In the genomic region with DNA sequence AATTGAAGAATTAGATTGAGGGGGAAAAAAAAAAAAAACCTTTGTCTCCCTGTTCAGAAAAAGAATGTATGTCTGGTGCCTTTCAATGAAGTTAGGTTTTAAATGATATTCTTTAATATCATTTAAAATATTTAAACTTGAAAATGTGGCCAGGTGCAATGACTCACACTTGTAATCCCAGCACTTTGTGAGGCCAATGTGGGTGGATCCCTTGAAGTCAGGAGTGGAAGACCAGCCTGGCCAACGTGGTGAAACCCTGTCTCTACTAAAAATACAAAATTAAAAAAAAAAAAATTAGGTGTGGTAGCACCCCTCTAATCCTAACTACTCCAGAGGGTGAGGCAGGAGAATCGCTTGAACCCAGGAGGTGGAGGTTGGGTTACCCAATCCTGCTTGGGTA, we compare ENCODE assay signal across 19 cellular contexts.
A peak's percentile ranks its signal among the peaks of the same experiment; 100 is the strongest.
DNase-seq lines count a peak whose midpoint lies in the region; ATAC-seq and TF ChIP-seq lines count a peak whose summit lies in the region.
"Had no signal": no experiment of that assay in that cellular context is flagged by ENCODE, and none has a peak within 500 bp of the region (broad histone marks: within the 10 kb centered on the region; RNA-seq: fewer than 3 reads in every experiment).

No MANE protein-coding gene starts in this region.

- H3K36me3 Mint-ChIP-seq in MCF 10A (ENCODE audit: insufficient read depth, unreplicated experiment): no peaks in the 10 kb centered on the region
- H3K36me3 Mint-ChIP-seq: CD4-positive, CD25-positive, alpha-beta regulatory T cell had no signal

- H3K9me3 ChIP-seq in breast epithelium: no peaks in the 10 kb centered on the region
- H3K9me3 ChIP-seq: BE2C had no signal

- DNase-seq in MCF 10A (ENCODE audit: unreplicated experiment): peak; percentile 59
- no peak for DNase-seq in breast epithelium (ENCODE audit: low spot score in 2 of 2)
- peak; percentile 25 for DNase-seq in RPMI7951 (ENCODE audit: low read depth)
- DNase-seq in glomerular visceral epithelial cell (ENCODE audit: extremely low spot score): peak; percentile 41
- no peak for DNase-seq in NCI-H2227 (lab: John Stamatoyannopoulos, UW; ENCODE audit: unreplicated experiment)
- DNase-seq in NCI-H146 treated with DMSO at 0.1 percent for 48 hours (lab: John Stamatoyannopoulos, UW; ENCODE audit: unreplicated experiment): no peak
- no peak for DNase-seq in ecto neural progenitor cell (ENCODE audit: low spot score)
- DNase-seq: BE2C; CD4-positive, CD25-positive, alpha-beta regulatory T cell; COR-L47; EL; KG1; NCI-H1048; NCI-H1436; NCI-H2029; NK-92 treated with Interleukin-12 subunit alpha and Interleukin-12 subunit beta, amount 100 ng/mL, for 24 hours; RPMI8226 had no signal

- no peak overlapping the region for H3K27ac Mint-ChIP-seq in MCF 10A (ENCODE audit: low read depth, unreplicated experiment)
- H3K27ac Mint-ChIP-seq: CD4-positive, CD25-positive, alpha-beta regulatory T cell had no signal

- POLR2A ChIA-PET in MCF 10A (lab: Yijun Ruan, JAX): interaction anchor here (0.6 to 0.9 kb wide), 3 partner anchors 17 to 1925 kb away, joined by 3 to 7 read pairs (median 3); no protein-coding TSS in a partner anchor

- H3K4me1 ChIP-seq in breast epithelium: no peaks in the 10 kb centered on the region
- H3K4me1 ChIP-seq: BE2C had no signal

- no peak overlapping the region for H3K4me3 Mint-ChIP-seq in MCF 10A (ENCODE audit: unreplicated experiment)
- H3K4me3 Mint-ChIP-seq: CD4-positive, CD25-positive, alpha-beta regulatory T cell had no signal

- H3K4me1 Mint-ChIP-seq in MCF 10A (ENCODE audit: insufficient read depth, unreplicated experiment): peaks cover 3% of the 10 kb centered on the region

- TF ChIP-seq POLR2A in breast epithelium (IDR thresholded peaks at IDR 0.05): no peak

- H3K36me3 ChIP-seq in breast epithelium: no peaks in the 10 kb centered on the region
- H3K36me3 ChIP-seq: BE2C had no signal

- CTCF ChIA-PET in MCF 10A (lab: Yijun Ruan, JAX): no interaction called here

- H3K27me3 ChIP-seq in breast epithelium: no peaks in the 10 kb centered on the region
- H3K27me3 ChIP-seq: BE2C had no signal

- BruUV-seq in MCF 10A (replicated peaks; lab: Mats Ljungman, UMichigan): no TSS peak

- H3K27ac ChIP-seq in breast epithelium: no peak overlapping the region

- intact Hi-C loops in MCF 10A (cut with micrococcal nuclease) (no loop called here), breast epithelium (cut with DNase I; ENCODE audit: low total_unique reads) (no loop called here)

- H3K4me3 ChIP-seq in breast epithelium: no peak overlapping the region
- H3K4me3 ChIP-seq: GM12878 had no signal

- H3K9me3 Mint-ChIP-seq in MCF 10A (ENCODE audit: unreplicated experiment): no peaks in the 10 kb centered on the region

- no peaks in the 10 kb centered on the region for H3K27me3 Mint-ChIP-seq in MCF 10A (ENCODE audit: insufficient read depth, unreplicated experiment)

- ATAC-seq in GM21447 (IDR thresholded peaks at IDR 0.05; ENCODE audit: unreplicated experiment): no peak
- ATAC-seq: GM12878 had no signal

- no peak for TF ChIP-seq CTCF in MCF 10A (IDR thresholded peaks at IDR 0.05; ENCODE audit: unreplicated experiment)
- no peak for TF ChIP-seq CTCF in breast epithelium (IDR thresholded peaks at IDR 0.05)

Comparison
In these comparisons a context has a peak if more than half of its experiments do, and no peak if none do; other contexts are left out.
1. DNase-seq: peak in MCF 10A (single experiment), RPMI7951 (single experiment) and glomerular visceral epithelial cell (single experiment); none in breast epithelium (0 of 2), NCI-H2227 (single experiment), NCI-H146 treated with DMSO at 0.1 percent for 48 hours (single experiment) and ecto neural progenitor cell (single experiment).